ENCODE assay signal across 14 cellular contexts in genomic region chr11:704189-704798, GRCh38. TPM values are rescaled to one million over a fixed set of nuclear protein-coding genes. Genes with fewer than 3 reads are reported as not detected.
DNase-seq lines count a peak whose midpoint lies in the region; ATAC-seq and TF ChIP-seq lines count a peak whose summit lies in the region.
"Had no signal": no experiment of that assay in that cellular context is flagged by ENCODE, and none has a peak within 500 bp of the region (broad histone marks: within the 10 kb centered on the region; RNA-seq: fewer than 3 reads in every experiment).

No MANE protein-coding gene starts in this region.

- WGBS in hepatocyte (ENCODE audit: low lambda C conversion rate, missing lambda C conversion rate) = 96% methylated on average over 23 of the region's 23 CpGs
- WGBS in trophoblast cell (ENCODE audit: extremely low coverage, insufficient coverage, insufficient read length) = no CpG with 5 or more reads among the region's 23 CpGs

- H3K36me3 ChIP-seq in RWPE2 (ENCODE audit: low read depth) (peaks cover 16% of the 10 kb centered on the region), hepatocyte (replicated peaks; ENCODE audit: insufficient read depth, low read depth) (no peaks in the 10 kb centered on the region), trophoblast cell (ENCODE audit: control insufficient read depth in 1 of 2, insufficient read depth in 2 of 2, low read length in 2 of 2) (peaks cover 27 to 33% of the 10 kb centered on the region in 2 experiments)

- POLR2A ChIA-PET in activated CD4-positive, alpha-beta memory T cell treated with anti-CD3 and anti-CD28 coated beads for 36 hours (lab: Charles Lee) = no interaction called here

- no peaks in the 10 kb centered on the region for H3K9me3 ChIP-seq in RWPE2 (ENCODE audit: severe bottlenecking)
- no peaks in the 10 kb centered on the region for H3K9me3 ChIP-seq in hepatocyte (ENCODE audit: low read depth)
- no peaks in the 10 kb centered on the region for H3K9me3 ChIP-seq in trophoblast cell (ENCODE audit: insufficient read depth, low read depth, low read length)
- H3K9me3 ChIP-seq: psoas muscle had no signal

- H2AK5ac ChIP-seq in trophoblast cell (ENCODE audit: low read length) = no peak overlapping the region

- H3K9ac ChIP-seq in trophoblast cell (ENCODE audit: low read length) = no peak overlapping the region

- no peak for TF ChIP-seq CTCF in RWPE2 (IDR thresholded peaks at IDR 0.05; ENCODE audit: poor library complexity, severe bottlenecking)
- no peak for TF ChIP-seq CTCF in hepatocyte (IDR thresholded peaks at IDR 0.05; ENCODE audit: poor library complexity)
- TF ChIP-seq CTCF in foreskin keratinocyte (conservative IDR thresholded peaks at IDR 0.05) = no peak

- no peak for ATAC-seq in RWPE2 (ENCODE audit: low read depth)
- no peak for ATAC-seq in foreskin keratinocyte

- CTCF ChIA-PET in activated CD4-positive, alpha-beta memory T cell treated with anti-CD3 and anti-CD28 coated beads for 36 hours (lab: Charles Lee) = interaction anchor here (1.2 to 2.2 kb wide), 2 partner anchors 9 to 22 kb away, joined by 4 to 7 read pairs; partner anchors contain the start of genes DEAF1 and TMEM80

- intact Hi-C loops in activated CD4-positive, alpha-beta memory T cell treated with anti-CD3 and anti-CD28 coated beads for 36 hours (cut with micrococcal nuclease) = no loop called here

- TF ChIP-seq POLR2A in erythroblast (IDR thresholded peaks at IDR 0.05; ENCODE audit: low read length) = no peak

- no peak overlapping the region for H3K27ac Mint-ChIP-seq in activated CD4-positive, alpha-beta memory T cell treated with anti-CD3 and anti-CD28 coated beads for 36 hours
- H3K27ac Mint-ChIP-seq: activated naive CD8-positive, alpha-beta T cell treated with anti-CD3 and anti-CD28 coated beads for 36 hours had no signal

- peak overlapping the region; percentile 15 for H4K8ac ChIP-seq in trophoblast cell (ENCODE audit: low read depth, low read length)

- peak overlapping the region; percentile 6 for H4K12ac ChIP-seq in trophoblast cell (ENCODE audit: low read depth, low read length)

- H3K79me1 ChIP-seq in trophoblast cell (ENCODE audit: low read length) = peaks cover 33% of the 10 kb centered on the region

- no peaks in the 10 kb centered on the region for H3K9me2 ChIP-seq in hepatocyte (replicated peaks; ENCODE audit: insufficient read depth)

- H3K4ac ChIP-seq in trophoblast cell (ENCODE audit: low read depth, low read length) = peak overlapping the region; percentile 9

- H2BK5ac ChIP-seq in trophoblast cell (ENCODE audit: low read depth, low read length, poor library complexity) = no peak overlapping the region

- peaks cover 5% of the 10 kb centered on the region for H3K4me1 Mint-ChIP-seq in activated CD4-positive, alpha-beta memory T cell treated with anti-CD3 and anti-CD28 coated beads for 36 hours (ENCODE audit: low read depth)
- H3K4me1 Mint-ChIP-seq: central memory CD8-positive, alpha-beta T cell had no signal

- H2BK12ac ChIP-seq in trophoblast cell (ENCODE audit: low read length) = no peak overlapping the region

- H2AFZ ChIP-seq in hepatocyte (no peak overlapping the region), trophoblast cell (ENCODE audit: insufficient read depth, low read length, poor library complexity) (no peak overlapping the region)

- no peak overlapping the region for H3K23ac ChIP-seq in trophoblast cell (ENCODE audit: low read length)

- H3K27me3 ChIP-seq in RWPE2 (ENCODE audit: insufficient read depth, poor library complexity, severe bottlenecking) (no peaks in the 10 kb centered on the region), hepatocyte (no peaks in the 10 kb centered on the region), trophoblast cell (ENCODE audit: insufficient read depth, low read length) (no peaks in the 10 kb centered on the region), foreskin keratinocyte (no peaks in the 10 kb centered on the region)

- peak overlapping the region; percentile 96 for H3K4me2 ChIP-seq in hepatocyte
- no peak overlapping the region for H3K4me2 ChIP-seq in trophoblast cell (ENCODE audit: low read length)

- H3K79me2 ChIP-seq in hepatocyte = peaks cover 54% of the 10 kb centered on the region
- peaks cover 25% of the 10 kb centered on the region for H3K79me2 ChIP-seq in trophoblast cell (ENCODE audit: control insufficient read depth, insufficient read depth, low read length, poor library complexity)

- H3K27me3 Mint-ChIP-seq in activated CD4-positive, alpha-beta memory T cell treated with anti-CD3 and anti-CD28 coated beads for 36 hours = peaks cover 12% of the 10 kb centered on the region

- no peak overlapping the region for H4K91ac ChIP-seq in trophoblast cell (ENCODE audit: low read depth, low read length)

- H3K27ac ChIP-seq in RWPE2 (ENCODE audit: poor library complexity, severe bottlenecking) = peak overlapping the region; percentile 94
- peak overlapping the region; percentile 99 for H3K27ac ChIP-seq in hepatocyte
- no peak overlapping the region for H3K27ac ChIP-seq in trophoblast cell (ENCODE audit: low read depth, low read length)
- no peak overlapping the region for H3K27ac ChIP-seq in foreskin keratinocyte
- H3K27ac ChIP-seq: psoas muscle had no signal

- no peak overlapping the region for H3K18ac ChIP-seq in trophoblast cell (ENCODE audit: low read length)

- DNase-seq in RWPE2 (ENCODE audit: low spot score) (peak; percentile 63), hepatocyte (ENCODE audit: low spot score) (no peak), trophoblast cell (no peak), NCI-H2227 treated with DMSO at 0.1 percent for 48 hours (lab: John Stamatoyannopoulos, UW) (no peak), erythroblast (lab: John Stamatoyannopoulos, UW) (no peak), foreskin keratinocyte (no peak)
- no peak for DNase-seq in activated CD4-positive, alpha-beta memory T cell treated with anti-CD3 and anti-CD28 coated beads for 36 hours
- DNase-seq: activated CD4-positive, alpha-beta T cell treated with anti-CD3 and anti-CD28 coated beads for 48 hours; activated naive CD8-positive, alpha-beta T cell treated with anti-CD3 and anti-CD28 coated beads for 36 hours; activated T-cell treated with anti-CD3 and anti-CD28 coated beads for 4 hours; GOT3; psoas muscle; T-helper 9 cell had no signal

- no peaks in the 10 kb centered on the region for H3K36me3 Mint-ChIP-seq in activated CD4-positive, alpha-beta memory T cell treated with anti-CD3 and anti-CD28 coated beads for 36 hours
- H3K36me3 Mint-ChIP-seq: activated naive CD8-positive, alpha-beta T cell treated with anti-CD3 and anti-CD28 coated beads for 36 hours had no signal

- no peaks in the 10 kb centered on the region for H4K20me1 ChIP-seq in hepatocyte (ENCODE audit: insufficient read depth, poor library complexity, severe bottlenecking)

- H3K4me1 ChIP-seq in RWPE2 (ENCODE audit: insufficient read depth, poor library complexity, severe bottlenecking) (peaks cover 28% of the 10 kb centered on the region), hepatocyte (ENCODE audit: insufficient read depth) (peaks cover 36% of the 10 kb centered on the region), trophoblast cell (ENCODE audit: control insufficient read depth in 1 of 2, insufficient read depth in 2 of 2, low read length in 2 of 2) (peaks cover 28 to 38% of the 10 kb centered on the region in 2 experiments), foreskin keratinocyte (peaks cover 7% of the 10 kb centered on the region)

- H3K4me3 ChIP-seq in RWPE2 (ENCODE audit: severe bottlenecking) = no peak overlapping the region
- no peak overlapping the region for H3K4me3 ChIP-seq in hepatocyte
- peak overlapping the region; percentile 10 for H3K4me3 ChIP-seq in trophoblast cell (ENCODE audit: low read depth, low read length)
- H3K4me3 ChIP-seq: psoas muscle had no signal

- H3K14ac ChIP-seq in trophoblast cell (ENCODE audit: low read length) = no peak overlapping the region

- H2BK120ac ChIP-seq in trophoblast cell (ENCODE audit: insufficient read depth, low read length, poor library complexity) = no peak overlapping the region

- no peaks in the 10 kb centered on the region for H3K9me3 Mint-ChIP-seq in activated CD4-positive, alpha-beta memory T cell treated with anti-CD3 and anti-CD28 coated beads for 36 hours
- H3K9me3 Mint-ChIP-seq: activated naive CD8-positive, alpha-beta T cell treated with anti-CD3 and anti-CD28 coated beads for 36 hours; central memory CD8-positive, alpha-beta T cell had no signal

- H3K4me3 Mint-ChIP-seq in activated CD4-positive, alpha-beta memory T cell treated with anti-CD3 and anti-CD28 coated beads for 36 hours = no peak overlapping the region
- H3K4me3 Mint-ChIP-seq: activated naive CD8-positive, alpha-beta T cell treated with anti-CD3 and anti-CD28 coated beads for 36 hours had no signal

RNA-seq across cellular contexts. Expression of gene EPS8L2, which starts 1.7 kb away (rescaled TPM):
- total RNA-seq in hepatocyte (135 and 157 TPM in 2 replicates), foreskin keratinocyte (48.4 and 61.9 TPM in 2 replicates)
- polyA plus RNA-seq in hepatocyte (310 and 339 TPM in 2 replicates), foreskin keratinocyte (60.8 and 67.0 TPM in 2 replicates)
- 166 and 168 TPM in 2 replicates for polyA plus RNA-seq in trophoblast cell (2013)
- total RNA-seq in activated CD4-positive, alpha-beta memory T cell treated with anti-CD3 and anti-CD28 coated beads for 36 hours = 10 to 100 TPM; 12.4 to 12.6 TPM

RNA-seq across cellular contexts. Expression of gene TMEM80, which starts 8.7 kb away (rescaled TPM):
- total RNA-seq in hepatocyte (23.8 and 26.7 TPM in 2 replicates), foreskin keratinocyte (12.1 and 19.7 TPM in 2 replicates)
- polyA plus RNA-seq in hepatocyte (35.5 and 38.1 TPM in 2 replicates), foreskin keratinocyte (14.3 and 19.3 TPM in 2 replicates)
- polyA plus RNA-seq in trophoblast cell (2013) = 22.2 and 23.0 TPM in 2 replicates
- total RNA-seq in activated CD4-positive, alpha-beta memory T cell treated with anti-CD3 and anti-CD28 coated beads for 36 hours = 1 to 10 TPM; 9.5 to 9.8 TPM

RNA-seq across cellular contexts. Expression of gene DEAF1, which starts 9.3 kb away (rescaled TPM):
- 27.2 and 41.5 TPM in 2 replicates for total RNA-seq in hepatocyte
- 59.1 and 75.1 TPM in 2 replicates for polyA plus RNA-seq in hepatocyte
- 24.6 and 25.8 TPM in 2 replicates for polyA plus RNA-seq in trophoblast cell (2013)
- 10 to 100 TPM; 41.5 to 50.5 TPM for total RNA-seq in activated CD4-positive, alpha-beta memory T cell treated with anti-CD3 and anti-CD28 coated beads for 36 hours
- total RNA-seq in foreskin keratinocyte = 16.0 and 16.8 TPM in 2 replicates
- 13.5 and 13.6 TPM in 2 replicates for polyA plus RNA-seq in foreskin keratinocyte

RNA-seq across cellular contexts. Expression of gene TALDO1, which starts 43.0 kb away (rescaled TPM):
- total RNA-seq in hepatocyte (132 and 137 TPM in 2 replicates), foreskin keratinocyte (172 and 177 TPM in 2 replicates)
- polyA plus RNA-seq in hepatocyte (161 and 178 TPM in 2 replicates), foreskin keratinocyte (227 TPM in 2 replicates)
- polyA plus RNA-seq in trophoblast cell (2013) = 244 and 248 TPM in 2 replicates
- total RNA-seq in activated CD4-positive, alpha-beta memory T cell treated with anti-CD3 and anti-CD28 coated beads for 36 hours = 100 to 1,000 TPM; 284 to 296 TPM

Comparison
In these comparisons a context has a peak if more than half of its experiments do, and no peak if none do; other contexts are left out.
1. H3K27ac ChIP-seq: peak in RWPE2 (single experiment) and hepatocyte (single experiment); none in trophoblast cell (single experiment) and foreskin keratinocyte (single experiment).